13 cellular contexts compared by ENCODE assay signal in the genomic region with DNA sequence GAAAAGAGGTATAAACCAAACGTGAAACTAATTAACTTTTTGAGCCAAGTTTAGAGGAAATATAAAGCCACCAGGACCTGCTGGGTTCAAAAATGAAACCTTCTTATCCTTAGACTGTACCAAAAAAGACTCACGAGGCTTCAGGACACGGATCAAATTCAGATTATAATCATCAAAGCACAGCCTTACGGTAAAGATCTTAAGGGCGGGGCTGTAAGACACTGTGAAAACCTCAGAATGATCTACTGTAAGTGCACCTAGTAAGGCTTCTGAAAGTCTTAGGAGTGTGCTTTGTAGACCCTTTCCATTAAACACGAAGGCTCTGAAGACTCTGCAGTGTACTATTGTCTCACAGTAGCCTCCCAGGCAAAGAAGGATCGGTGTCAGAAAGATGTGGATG. TPM values are rescaled to one million over a fixed set of nuclear protein-coding genes. Genes with fewer than 3 reads are reported as not detected.
DNase-seq lines count a peak whose midpoint lies in the region; ATAC-seq lines count a peak whose summit lies in the region.
"Had no signal": no experiment of that assay in that cellular context is flagged by ENCODE, and none has a peak within 500 bp of the region (broad histone marks: within the 10 kb centered on the region; RNA-seq: fewer than 3 reads in every experiment).

No MANE protein-coding gene starts in this region.

- no peaks in the 10 kb centered on the region for H3K27me3 Mint-ChIP-seq in activated CD4-positive, alpha-beta T cell treated with anti-CD3 and anti-CD28 coated beads for 36 hours
- no peaks in the 10 kb centered on the region for H3K27me3 Mint-ChIP-seq in activated naive CD8-positive, alpha-beta T cell
- no peaks in the 10 kb centered on the region for H3K27me3 Mint-ChIP-seq in activated naive CD8-positive, alpha-beta T cell treated with anti-CD3 and anti-CD28 coated beads for 36 hours

- H3K36me3 Mint-ChIP-seq in activated CD4-positive, alpha-beta T cell treated with anti-CD3 and anti-CD28 coated beads for 36 hours (ENCODE audit: low read depth): peaks cover 66% of the 10 kb centered on the region
- peaks cover 41% of the 10 kb centered on the region for H3K36me3 Mint-ChIP-seq in activated naive CD8-positive, alpha-beta T cell
- peaks cover 51% of the 10 kb centered on the region for H3K36me3 Mint-ChIP-seq in activated naive CD8-positive, alpha-beta T cell treated with anti-CD3 and anti-CD28 coated beads for 36 hours
- H3K36me3 Mint-ChIP-seq in activated naive CD4-positive, alpha-beta T cell treated with anti-CD3 and anti-CD28 coated beads, Interleukin-2, amount 50 U/mL, for 72 hours: peaks cover 25 to 83% of the 10 kb centered on the region in 2 donors

- peak overlapping the region; percentile 3 for H3K4me3 Mint-ChIP-seq in activated CD4-positive, alpha-beta T cell treated with anti-CD3 and anti-CD28 coated beads for 36 hours
- H3K4me3 Mint-ChIP-seq in activated naive CD8-positive, alpha-beta T cell: no peak overlapping the region
- no peak overlapping the region for H3K4me3 Mint-ChIP-seq in activated naive CD8-positive, alpha-beta T cell treated with anti-CD3 and anti-CD28 coated beads for 36 hours
- H3K4me3 Mint-ChIP-seq: HFFc6 had no signal

- CTCF ChIA-PET in activated CD4-positive, alpha-beta T cell treated with anti-CD3 and anti-CD28 coated beads for 36 hours (lab: Charles Lee): interaction anchor here (0.8 to 1.5 kb wide), 2 partner anchors 15 to 406 kb away, joined by 3 to 4 read pairs; no protein-coding TSS in a partner anchor

- peak; percentile 77 for ATAC-seq in activated CD4-positive, alpha-beta T cell treated with anti-CD3 and anti-CD28 coated beads for 36 hours
- peak; percentile 53 to 66 for ATAC-seq in activated naive CD4-positive, alpha-beta T cell treated with anti-CD3 and anti-CD28 coated beads, Interleukin-2, amount 50 U/mL, for 72 hours
- ATAC-seq in HG02973 (IDR thresholded peaks at IDR 0.05; ENCODE audit: unreplicated experiment) (no peak), GM18519 (IDR thresholded peaks at IDR 0.05; ENCODE audit: low FRiP score, unreplicated experiment) (no peak)
- ATAC-seq: K562 had no signal

- H3K9me3 Mint-ChIP-seq in activated CD4-positive, alpha-beta T cell treated with anti-CD3 and anti-CD28 coated beads for 36 hours (ENCODE audit: low read depth): no peaks in the 10 kb centered on the region
- H3K9me3 Mint-ChIP-seq in activated naive CD8-positive, alpha-beta T cell (ENCODE audit: low read depth): no peaks in the 10 kb centered on the region
- no peaks in the 10 kb centered on the region for H3K9me3 Mint-ChIP-seq in activated naive CD8-positive, alpha-beta T cell treated with anti-CD3 and anti-CD28 coated beads for 36 hours
- no peaks in the 10 kb centered on the region for H3K9me3 Mint-ChIP-seq in activated naive CD4-positive, alpha-beta T cell treated with anti-CD3 and anti-CD28 coated beads, Interleukin-2, amount 50 U/mL, for 72 hours
- H3K9me3 Mint-ChIP-seq: HFFc6 had no signal

- POLR2A ChIA-PET in activated CD4-positive, alpha-beta T cell treated with anti-CD3 and anti-CD28 coated beads for 36 hours (lab: Charles Lee): no interaction called here

- intact Hi-C loops in activated CD4-positive, alpha-beta T cell treated with anti-CD3 and anti-CD28 coated beads for 36 hours (cut with DNase I, micrococcal nuclease): loop anchor here in 1 of 2 experiments (2.0 kb wide), 1 partner anchor 27 kb away; the partner anchor contains the start of gene TARS3

- DNase-seq in activated CD4-positive, alpha-beta T cell treated with anti-CD3 and anti-CD28 coated beads for 36 hours: no peak
- DNase-seq in activated CD4-positive, alpha-beta T cell treated with anti-CD3 and anti-CD28 coated beads for 48 hours: no peak
- no peak for DNase-seq in activated naive CD8-positive, alpha-beta T cell treated with anti-CD3 and anti-CD28 coated beads for 36 hours
- DNase-seq in activated naive CD4-positive, alpha-beta T cell treated with anti-CD3 and anti-CD28 coated beads, Interleukin-2, amount 50 U/mL, for 72 hours (ENCODE audit: low spot score in 2 of 2): no peak
- DNase-seq in mucosa of gallbladder (ENCODE audit: low spot score): no peak
- DNase-seq: HFFc6, NCI-H1436 treated with DMSO at 0.1 percent for 48 hours, NCI-H2081 treated with DMSO at 0.1 percent for 48 hours, NCI-H524 had no signal

- H3K4me1 Mint-ChIP-seq in activated CD4-positive, alpha-beta T cell treated with anti-CD3 and anti-CD28 coated beads for 36 hours: peaks cover 49% of the 10 kb centered on the region
- H3K4me1 Mint-ChIP-seq in activated naive CD8-positive, alpha-beta T cell (ENCODE audit: low read depth): peaks cover 18% of the 10 kb centered on the region
- H3K4me1 Mint-ChIP-seq in activated naive CD8-positive, alpha-beta T cell treated with anti-CD3 and anti-CD28 coated beads for 36 hours: peaks cover 39% of the 10 kb centered on the region

- H3K27ac Mint-ChIP-seq in activated CD4-positive, alpha-beta T cell treated with anti-CD3 and anti-CD28 coated beads for 36 hours: peak overlapping the region; percentile 83
- peak overlapping the region; percentile 46 for H3K27ac Mint-ChIP-seq in activated naive CD8-positive, alpha-beta T cell
- no peak overlapping the region for H3K27ac Mint-ChIP-seq in activated naive CD8-positive, alpha-beta T cell treated with anti-CD3 and anti-CD28 coated beads for 36 hours
- H3K27ac Mint-ChIP-seq in activated naive CD4-positive, alpha-beta T cell treated with anti-CD3 and anti-CD28 coated beads, Interleukin-2, amount 50 U/mL, for 72 hours: peak overlapping the region; percentile 83 to 94
- H3K27ac Mint-ChIP-seq: HFFc6 had no signal

RNA-seq across cellular contexts. Expression of gene TARS3, which starts 26.8 kb away (rescaled TPM):
- total RNA-seq in activated CD4-positive, alpha-beta T cell treated with anti-CD3 and anti-CD28 coated beads for 36 hours: 10 to 100 TPM in 1 of 2 experiments, 1 to 10 TPM in 1; 9.3 to 10.3 TPM
- 1 to 10 TPM; 6.7 to 7.1 TPM for total RNA-seq in activated naive CD8-positive, alpha-beta T cell treated with anti-CD3 and anti-CD28 coated beads for 36 hours
- 10 to 100 TPM; 21.2 to 23.0 TPM for total RNA-seq in activated naive CD4-positive, alpha-beta T cell treated with anti-CD3 and anti-CD28 coated beads, Interleukin-2, amount 50 U/mL, for 72 hours
- 10.9 TPM for total RNA-seq in mucosa of gallbladder

RNA-seq across cellular contexts. Expression of gene TM2D3, which starts 45.3 kb away (rescaled TPM):
- total RNA-seq in activated CD4-positive, alpha-beta T cell treated with anti-CD3 and anti-CD28 coated beads for 36 hours: 10 to 100 TPM; 34.3 to 35.9 TPM
- 10 to 100 TPM; 37.2 to 41.7 TPM for total RNA-seq in activated naive CD8-positive, alpha-beta T cell treated with anti-CD3 and anti-CD28 coated beads for 36 hours
- 10 to 100 TPM; 33.5 to 56.7 TPM for total RNA-seq in activated naive CD4-positive, alpha-beta T cell treated with anti-CD3 and anti-CD28 coated beads, Interleukin-2, amount 50 U/mL, for 72 hours
- 59.1 TPM for total RNA-seq in mucosa of gallbladder

Comparison
In these comparisons a context has a peak if more than half of its experiments do, and no peak if none do; other contexts are left out.
1. ATAC-seq: peak in activated CD4-positive, alpha-beta T cell treated with anti-CD3 and anti-CD28 coated beads for 36 hours (single experiment) and activated naive CD4-positive, alpha-beta T cell treated with anti-CD3 and anti-CD28 coated beads, Interleukin-2, amount 50 U/mL, for 72 hours (2 of 2); none in HG02973 (single experiment) and GM18519 (single experiment).